In genomic region chr9:4986783-4987182, GRCh38 we compare ENCODE assay signal across 10 cellular contexts. TPM values are rescaled to one million over a fixed set of nuclear protein-coding genes. Genes with fewer than 3 reads are reported as not detected.
A peak's percentile ranks its signal among the peaks of the same experiment; 100 is the strongest.
DNase-seq lines count a peak whose midpoint lies in the region; ATAC-seq and TF ChIP-seq lines count a peak whose summit lies in the region.
"Had no signal": no experiment of that assay in that cellular context is flagged by ENCODE, and none has a peak within 500 bp of the region (broad histone marks: within the 10 kb centered on the region; RNA-seq: fewer than 3 reads in every experiment).

No MANE protein-coding gene starts in this region.

- POLR2A ChIA-PET in activated CD4-positive, alpha-beta T cell treated with anti-CD3 and anti-CD28 coated beads for 36 hours (lab: Charles Lee): interaction anchor here (0.6 kb wide), 1 partner anchor 685 kb away, joined by 4 read pairs; no protein-coding TSS in a partner anchor

- H3K9me3 ChIP-seq in SK-N-MC (ENCODE audit: low read depth, low read length) (no peaks in the 10 kb centered on the region), fibroblast of lung (ENCODE audit: control insufficient read depth, insufficient read depth, low read depth, low read length) (no peaks in the 10 kb centered on the region)

- H3K4me1 ChIP-seq in fibroblast of lung (ENCODE audit: control insufficient read depth, extremely low read depth, insufficient read depth, low read length): peaks cover 9% of the 10 kb centered on the region

- H3K4me3 ChIP-seq in SK-N-MC (peak overlapping the region; percentile 79), fibroblast of lung (replicated peaks in 1 of 4; ENCODE audit: control extremely low read depth in 1 of 4, insufficient read depth in 1 of 4, low read depth in 3 of 4, low read length in 4 of 4) (peak overlapping the region; percentile 58 to 83 (median 67))

- peaks cover 23% of the 10 kb centered on the region for H3K36me3 ChIP-seq in SK-N-MC (ENCODE audit: insufficient read depth, low read length)
- no peaks in the 10 kb centered on the region for H3K36me3 ChIP-seq in fibroblast of lung (ENCODE audit: control insufficient read depth, insufficient read depth, low read length)

- H3K27ac Mint-ChIP-seq in activated CD4-positive, alpha-beta T cell treated with anti-CD3 and anti-CD28 coated beads for 36 hours: peak overlapping the region; percentile 38
- H3K27ac Mint-ChIP-seq in stimulated activated naive B cell treated with anti-CD40 and anti-IgM and Interleukin-4, amounts not matched to agents 10 μg/mL and 1 μg/mL and 100 μg/mL, for 72 hours: no peak overlapping the region
- no peak overlapping the region for H3K27ac Mint-ChIP-seq in progenitor cell of endocrine pancreas

- TF ChIP-seq CTCF in fibroblast of lung (conservative IDR thresholded peaks at IDR 0.05 in 1 of 2, IDR thresholded peaks at IDR 0.05 in 1 of 2; ENCODE audit: low read depth in 1 of 2, low read length in 2 of 2): no peak
- TF ChIP-seq CTCF in progenitor cell of endocrine pancreas (IDR thresholded peaks at IDR 0.05; ENCODE audit: unreplicated experiment): no peak

- CTCF ChIA-PET in activated CD4-positive, alpha-beta T cell treated with anti-CD3 and anti-CD28 coated beads for 36 hours (lab: Charles Lee): interaction anchor here (0.7 to 7.0 kb wide), 16 partner anchors 13 to 899 kb away, joined by 3 to 95 read pairs (median 4); partner anchors contain the start of gene AK3

- peak overlapping the region; percentile 81 for H3K4me2 ChIP-seq in fibroblast of lung (ENCODE audit: extremely low read depth, insufficient read depth, low read length)

- no peak overlapping the region for H2AFZ ChIP-seq in fibroblast of lung (ENCODE audit: low read length)

- H3K27me3 Mint-ChIP-seq in activated CD4-positive, alpha-beta T cell treated with anti-CD3 and anti-CD28 coated beads for 36 hours: no peaks in the 10 kb centered on the region
- H3K27me3 Mint-ChIP-seq in stimulated activated naive B cell treated with anti-CD40 and anti-IgM and Interleukin-4, amounts not matched to agents 10 μg/mL and 1 μg/mL and 100 μg/mL, for 72 hours: no peaks in the 10 kb centered on the region
- H3K27me3 Mint-ChIP-seq in progenitor cell of endocrine pancreas: peaks cover 12% of the 10 kb centered on the region

- H3K4me1 Mint-ChIP-seq in activated CD4-positive, alpha-beta T cell treated with anti-CD3 and anti-CD28 coated beads for 36 hours: peaks cover 40% of the 10 kb centered on the region
- peaks cover 24 to 26% of the 10 kb centered on the region in 2 donors for H3K4me1 Mint-ChIP-seq in stimulated activated naive B cell treated with anti-CD40 and anti-IgM and Interleukin-4, amounts not matched to agents 10 μg/mL and 1 μg/mL and 100 μg/mL, for 72 hours
- peaks cover 14% of the 10 kb centered on the region for H3K4me1 Mint-ChIP-seq in progenitor cell of endocrine pancreas (ENCODE audit: low read depth)

- no peaks in the 10 kb centered on the region for H3K9me3 Mint-ChIP-seq in activated CD4-positive, alpha-beta T cell treated with anti-CD3 and anti-CD28 coated beads for 36 hours (ENCODE audit: low read depth)
- no peaks in the 10 kb centered on the region for H3K9me3 Mint-ChIP-seq in stimulated activated naive B cell treated with anti-CD40 and anti-IgM and Interleukin-4, amounts not matched to agents 10 μg/mL and 1 μg/mL and 100 μg/mL, for 72 hours
- H3K9me3 Mint-ChIP-seq in progenitor cell of endocrine pancreas (ENCODE audit: low read depth): peaks cover 2% of the 10 kb centered on the region

- peaks cover 30% of the 10 kb centered on the region for H3K79me2 ChIP-seq in fibroblast of lung (ENCODE audit: control insufficient read depth, insufficient read depth, low read length)

- no peaks in the 10 kb centered on the region for H3K27me3 ChIP-seq in fibroblast of lung (ENCODE audit: control insufficient read depth, insufficient read depth, low read length)

- H3K4me3 Mint-ChIP-seq in activated CD4-positive, alpha-beta T cell treated with anti-CD3 and anti-CD28 coated beads for 36 hours: no peak overlapping the region
- peak overlapping the region; percentile 84 to 93 for H3K4me3 Mint-ChIP-seq in stimulated activated naive B cell treated with anti-CD40 and anti-IgM and Interleukin-4, amounts not matched to agents 10 μg/mL and 1 μg/mL and 100 μg/mL, for 72 hours
- H3K4me3 Mint-ChIP-seq in progenitor cell of endocrine pancreas (ENCODE audit: low read depth): no peak overlapping the region

- H3K9ac ChIP-seq in SK-N-MC (ENCODE audit: insufficient read length) (peak overlapping the region; percentile 93), fibroblast of lung (ENCODE audit: insufficient read depth, low read length) (no peak overlapping the region)

- H3K27ac ChIP-seq in SK-N-MC (peak overlapping the region; percentile 72; the same call in 1 of the 2 replicates), fibroblast of lung (ENCODE audit: insufficient read depth, low read length) (no peak overlapping the region)

- no peaks in the 10 kb centered on the region for H4K20me1 ChIP-seq in fibroblast of lung (ENCODE audit: control insufficient read depth, extremely low read depth, insufficient read depth, low read length)

- peaks cover 15% of the 10 kb centered on the region for H3K36me3 Mint-ChIP-seq in activated CD4-positive, alpha-beta T cell treated with anti-CD3 and anti-CD28 coated beads for 36 hours (ENCODE audit: low read depth)
- H3K36me3 Mint-ChIP-seq in stimulated activated naive B cell treated with anti-CD40 and anti-IgM and Interleukin-4, amounts not matched to agents 10 μg/mL and 1 μg/mL and 100 μg/mL, for 72 hours: peaks cover 13 to 17% of the 10 kb centered on the region in 2 donors
- peaks cover 2% of the 10 kb centered on the region for H3K36me3 Mint-ChIP-seq in progenitor cell of endocrine pancreas (ENCODE audit: insufficient read depth)

- intact Hi-C loops in activated CD4-positive, alpha-beta T cell treated with anti-CD3 and anti-CD28 coated beads for 36 hours (cut with DNase I, micrococcal nuclease): loop anchor here (5.0 to 10.0 kb wide), 6 partner anchors 119 to 1018 kb away; partner anchors contain the start of genes PLGRKT (in 1 of the 2), PLPP6 (in 1 of the 2) and SPATA6L (in 1 of the 2)

- no peak for ATAC-seq in activated CD4-positive, alpha-beta T cell treated with anti-CD3 and anti-CD28 coated beads for 36 hours
- ATAC-seq in stimulated activated naive B cell treated with anti-CD40 and anti-IgM and Interleukin-4, amounts not matched to agents 10 μg/mL and 1 μg/mL and 100 μg/mL, for 72 hours (replicated peaks): no peak
- no peak for ATAC-seq in HG03565 (IDR thresholded peaks at IDR 0.05; ENCODE audit: unreplicated experiment)

- DNase-seq in activated CD4-positive, alpha-beta T cell treated with anti-CD3 and anti-CD28 coated beads for 36 hours: no peak
- no peak for DNase-seq in activated CD4-positive, alpha-beta T cell treated with anti-CD3 and anti-CD28 coated beads for 4 hours
- DNase-seq in SK-N-MC (ENCODE audit: low read depth, low spot score): no peak
- no peak for DNase-seq in fibroblast of lung (ENCODE audit: low read depth in 2 of 2)
- DNase-seq in stimulated activated naive B cell treated with anti-CD40 and anti-IgM and Interleukin-4, amounts not matched to agents 10 μg/mL and 1 μg/mL and 100 μg/mL, for 72 hours: no peak
- no peak for DNase-seq in progenitor cell of endocrine pancreas (ENCODE audit: low spot score, unreplicated experiment)
- no peak for DNase-seq in HPDE6-E6E7 (ENCODE audit: extremely low spot score)
- DNase-seq: effector CD4-positive, alpha-beta T cell; NCI-H1694 treated with DMSO at 0.1 percent for 48 hours had no signal

RNA-seq across cellular contexts. Expression of gene JAK2, which starts 1.7 kb away (rescaled TPM):
- total RNA-seq in activated CD4-positive, alpha-beta T cell treated with anti-CD3 and anti-CD28 coated beads for 36 hours: 10 to 100 TPM; 19.4 to 19.5 TPM
- total RNA-seq in fibroblast of lung (13.4 TPM in 2 replicates), progenitor cell of endocrine pancreas (5.1 and 6.0 TPM in 2 replicates)
- polyA plus RNA-seq in fibroblast of lung: 5.0 and 5.7 TPM in 2 replicates
- polyA plus RNA-seq in fibroblast of lung (2012): 3.9 and 4.5 TPM in 2 replicates
- polyA minus RNA-seq in fibroblast of lung (ENCODE audit: low replicate concordance): 1.3 and 2.1 TPM in 2 replicates

Comparison
In these comparisons a context has a peak if more than half of its experiments do, and no peak if none do; other contexts are left out.
1. H3K4me3 Mint-ChIP-seq: peak in stimulated activated naive B cell treated with anti-CD40 and anti-IgM and Interleukin-4, amounts not matched to agents 10 μg/mL and 1 μg/mL and 100 μg/mL, for 72 hours (2 of 2); none in activated CD4-positive, alpha-beta T cell treated with anti-CD3 and anti-CD28 coated beads for 36 hours (single experiment) and progenitor cell of endocrine pancreas (single experiment).